In genomic region chr2:262117-262516, GRCh38 we compare ENCODE assay signal across 19 cellular contexts. TPM values are rescaled to one million over a fixed set of nuclear protein-coding genes. Genes with fewer than 3 reads are reported as not detected.
DNase-seq lines count a peak whose midpoint lies in the region; ATAC-seq and TF ChIP-seq lines count a peak whose summit lies in the region.
"Had no signal": no experiment of that assay in that cellular context is flagged by ENCODE, and none has a peak within 500 bp of the region (broad histone marks: within the 10 kb centered on the region; RNA-seq: fewer than 3 reads in every experiment).

No MANE protein-coding gene starts in this region.

- peaks cover 18% of the 10 kb centered on the region for H3K4me1 Mint-ChIP-seq in activated naive CD4-positive, alpha-beta T cell treated with anti-CD3 and anti-CD28 coated beads for 36 hours (ENCODE audit: low read depth)
- H3K4me1 Mint-ChIP-seq in memory B cell: peaks cover 4% of the 10 kb centered on the region

- peak overlapping the region; percentile 48 for H3K4me3 Mint-ChIP-seq in activated naive CD4-positive, alpha-beta T cell treated with anti-CD3 and anti-CD28 coated beads for 36 hours
- H3K4me3 Mint-ChIP-seq in memory B cell: no peak overlapping the region

- no peak for DNase-seq in activated naive CD4-positive, alpha-beta T cell treated with anti-CD3 and anti-CD28 coated beads for 36 hours
- DNase-seq in activated naive CD4-positive, alpha-beta T cell (lab: John Stamatoyannopoulos, UW): no peak
- no peak for DNase-seq in adrenal gland
- no peak for DNase-seq in memory B cell (ENCODE audit: low spot score in 2 of 2)
- DNase-seq in suprapubic skin (ENCODE audit: low spot score in 2 of 2): no peak
- no peak for DNase-seq in effector CD4-positive, alpha-beta T cell
- DNase-seq in activated CD4-positive, alpha-beta T cell treated with anti-CD3 and anti-CD28 coated beads for 4 hours: no peak
- DNase-seq: activated CD4-positive, alpha-beta memory T cell treated with anti-CD3 and anti-CD28 coated beads, Interleukin-2, amount 10 ng/mL, durations not matched to agents 7 days and 5 days; activated gamma-delta T cell treated with Interleukin-2 at 50 U/mL for 16 hours; erythroblast; GM23248; heart right ventricle; NCI-H1694 treated with DMSO at 0.1 percent for 48 hours; small intestine had no signal

- no peaks in the 10 kb centered on the region for H3K27me3 Mint-ChIP-seq in activated naive CD4-positive, alpha-beta T cell treated with anti-CD3 and anti-CD28 coated beads for 36 hours (ENCODE audit: low read depth)
- no peaks in the 10 kb centered on the region for H3K27me3 Mint-ChIP-seq in memory B cell
- H3K27me3 Mint-ChIP-seq: activated CD4-positive, alpha-beta memory T cell treated with anti-CD3 and anti-CD28 coated beads, Interleukin-2, amount 10 ng/mL, durations not matched to agents 7 days and 5 days had no signal

- peaks cover 36% of the 10 kb centered on the region for H3K36me3 Mint-ChIP-seq in activated naive CD4-positive, alpha-beta T cell treated with anti-CD3 and anti-CD28 coated beads for 36 hours (ENCODE audit: low read depth)
- H3K36me3 Mint-ChIP-seq in memory B cell: peaks cover 8% of the 10 kb centered on the region

- H3K36me3 ChIP-seq in adrenal gland (replicated peaks in 1 of 2) (no peaks in the 10 kb centered on the region), suprapubic skin (peaks cover 3% of the 10 kb centered on the region)

- no peak overlapping the region for H3K27ac Mint-ChIP-seq in activated naive CD4-positive, alpha-beta T cell treated with anti-CD3 and anti-CD28 coated beads for 36 hours
- H3K27ac Mint-ChIP-seq in memory B cell: peak overlapping the region; percentile 28
- H3K27ac Mint-ChIP-seq: activated CD4-positive, alpha-beta memory T cell treated with anti-CD3 and anti-CD28 coated beads, Interleukin-2, amount 10 ng/mL, durations not matched to agents 7 days and 5 days had no signal

- CTCF ChIA-PET in activated naive CD4-positive, alpha-beta T cell treated with anti-CD3 and anti-CD28 coated beads for 36 hours (lab: Charles Lee): interaction anchor here (0.8 kb wide), 1 partner anchor 247 kb away, joined by 3 read pairs; no protein-coding TSS in a partner anchor

- no peak for TF ChIP-seq EP300 in suprapubic skin (IDR thresholded peaks at IDR 0.05)

- H3K4me1 ChIP-seq in adrenal gland (replicated peaks in 1 of 2) (peaks cover 6 to 48% of the 10 kb centered on the region in 2 donors), suprapubic skin (peaks cover 34% of the 10 kb centered on the region)

- WGBS in adrenal gland, 4 donors: 60 to 81% (median 79%) methylated on average over 3 of the region's 3 CpGs
- 33% methylated on average over 3 of the region's 3 CpGs for WGBS in suprapubic skin

- TF ChIP-seq CTCF in adrenal gland (IDR thresholded peaks at IDR 0.05) (no peak), suprapubic skin (IDR thresholded peaks at IDR 0.05) (no peak)

- intact Hi-C loops in activated naive CD4-positive, alpha-beta T cell treated with anti-CD3 and anti-CD28 coated beads for 36 hours (cut with micrococcal nuclease): loop anchor here (5.0 to 10.0 kb wide), 2 partner anchors 175 to 873 kb away; no protein-coding TSS in a partner anchor
- intact Hi-C loops in adrenal gland (cut with DNase I): no loop called here

- peaks cover 20% of the 10 kb centered on the region for H3K9me3 Mint-ChIP-seq in activated naive CD4-positive, alpha-beta T cell treated with anti-CD3 and anti-CD28 coated beads for 36 hours
- peaks cover 6% of the 10 kb centered on the region for H3K9me3 Mint-ChIP-seq in memory B cell

- TF ChIP-seq POLR2A in adrenal gland (IDR thresholded peaks at IDR 0.05) (no peak), suprapubic skin (IDR thresholded peaks at IDR 0.05) (no peak)

- ATAC-seq in memory B cell (ENCODE audit: low read depth): no peak
- no peak for ATAC-seq in HG02938 (IDR thresholded peaks at IDR 0.05; ENCODE audit: unreplicated experiment)
- ATAC-seq: A549, heart right ventricle, left lobe of liver, Right ventricle myocardium inferior had no signal

- H3K27me3 ChIP-seq in adrenal gland (no peaks in the 10 kb centered on the region), suprapubic skin (no peaks in the 10 kb centered on the region)
- H3K27me3 ChIP-seq: heart right ventricle had no signal

- no peak overlapping the region for H3K4me3 ChIP-seq in adrenal gland
- no peak overlapping the region for H3K4me3 ChIP-seq in suprapubic skin
- H3K4me3 ChIP-seq: A549, GM23248, heart right ventricle had no signal

- H3K9me3 ChIP-seq in adrenal gland (replicated peaks in 1 of 3): peaks cover 0 to 4% (median 0%) of the 10 kb centered on the region in 3 donors
- H3K9me3 ChIP-seq in suprapubic skin: peaks cover 4% of the 10 kb centered on the region

- H3K27ac ChIP-seq in adrenal gland (peak overlapping the region; percentile 16 to 85 (median 32)), suprapubic skin (peak overlapping the region; percentile 24)
- H3K27ac ChIP-seq: A549, GM23248, heart right ventricle, KMS-11 had no signal

RNA-seq across cellular contexts. Expression of gene SH3YL1, which starts 1.7 kb away (rescaled TPM):
- total RNA-seq in activated naive CD4-positive, alpha-beta T cell treated with anti-CD3 and anti-CD28 coated beads for 36 hours: 10 to 100 TPM; 17.1 to 17.9 TPM
- total RNA-seq in adrenal gland: 100 to 1,000 TPM in 1 of 8 donors, 10 to 100 TPM in 7; 43.6 to 106 (median 92.6) TPM
- polyA plus RNA-seq in adrenal gland: 100 to 1,000 TPM in 1 of 3 donors, 10 to 100 TPM in 2; 70.9 to 108 (median 81.0) TPM
- 100 to 1,000 TPM; 104 to 119 (median 118) TPM for total RNA-seq in suprapubic skin

RNA-seq across cellular contexts. Expression of gene ACP1, which starts 2.6 kb away (rescaled TPM):
- total RNA-seq in activated naive CD4-positive, alpha-beta T cell treated with anti-CD3 and anti-CD28 coated beads for 36 hours: 100 to 1,000 TPM; 144 to 147 TPM
- 100 to 1,000 TPM; 133 to 303 (median 161) TPM for total RNA-seq in adrenal gland
- polyA plus RNA-seq in adrenal gland: 100 to 1,000 TPM in 1 of 3 donors, 10 to 100 TPM in 2; 59.5 to 314 (median 81.0) TPM
- 10 to 100 TPM; 72.4 to 90.8 (median 73.0) TPM for total RNA-seq in suprapubic skin

RNA-seq across cellular contexts. Expression of gene ALKAL2, which starts 25.8 kb away (rescaled TPM):
- total RNA-seq in activated naive CD4-positive, alpha-beta T cell treated with anti-CD3 and anti-CD28 coated beads for 36 hours: not detected
- total RNA-seq in adrenal gland (100 to 1,000 TPM in 6 of 8 donors, 10 to 100 TPM in 2; 59.0 to 316 (median 151) TPM), suprapubic skin (10 to 100 TPM in 1 of 4 donors, 1 to 10 TPM in 3; 4.0 to 11.0 (median 7.1) TPM)
- polyA plus RNA-seq in adrenal gland: 100 to 1,000 TPM in 2 of 3 donors, 10 to 100 TPM in 1; 78.8 to 146 (median 136) TPM
- total RNA-seq: activated CD4-positive, alpha-beta memory T cell treated with anti-CD3 and anti-CD28 coated beads, Interleukin-2, amount 10 ng/mL, durations not matched to agents 7 days and 5 days; GM23248 had no signal
- polyA plus RNA-seq: A549, GM23248 had no signal

Comparison
In these comparisons a context has a peak if more than half of its experiments do, and no peak if none do; other contexts are left out.
1. RNA of gene ALKAL2, which starts 25.8 kb away (total RNA-seq): 59.0 to 316 TPM in adrenal gland; 4.0 to 11.0 TPM in suprapubic skin and not detected in activated naive CD4-positive, alpha-beta T cell treated with anti-CD3 and anti-CD28 coated beads for 36 hours; every median in the first group is over 4 times any median in the second.